In the genomic region with DNA sequence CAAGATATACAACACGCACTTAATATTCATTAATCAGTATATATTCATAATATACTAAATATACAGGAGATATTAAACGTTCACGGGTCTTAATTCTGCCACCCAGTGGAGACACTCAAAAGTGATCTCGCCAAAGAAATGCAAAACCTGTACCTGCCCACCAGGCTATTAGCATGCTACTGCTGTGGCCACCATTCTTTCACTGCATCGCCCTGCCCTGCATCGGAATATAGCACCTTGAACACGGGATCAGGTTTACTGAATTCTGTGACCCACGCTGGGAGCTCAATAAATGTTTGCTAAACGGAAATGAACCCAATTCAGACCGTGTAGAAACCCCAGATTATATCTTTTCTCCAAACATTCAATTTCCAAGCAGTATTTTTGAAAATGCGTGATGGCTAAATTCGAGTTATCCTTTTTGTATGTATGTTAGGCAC, we compare ENCODE assay signal across 8 cellular contexts. TPM values are rescaled to one million over a fixed set of nuclear protein-coding genes. Genes with fewer than 3 reads are reported as not detected.
DNase-seq lines count a peak whose midpoint lies in the region; ATAC-seq and TF ChIP-seq lines count a peak whose summit lies in the region.

No MANE protein-coding gene starts in this region.

- peak; percentile 17 for DNase-seq in AG08395 (ENCODE audit: low spot score)
- peak; percentile 38 for DNase-seq in NCI-H2171 treated with DMSO at 0.1 percent for 48 hours (lab: John Stamatoyannopoulos, UW)
- DNase-seq in activated CD4-positive, alpha-beta T cell treated with anti-CD3 and anti-CD28 coated beads for 4 hours = peak; percentile 42 to 51
- DNase-seq in dermis blood vessel endothelial cell = peak; percentile 81
- DNase-seq in lower leg skin (ENCODE audit: low spot score in 2 of 2) = peak in 1 of 2 donors; percentile 57
- peak; percentile 42 for DNase-seq in stimulated activated naive CD8-positive, alpha-beta T cell treated with anti-CD3 and anti-CD28 coated beads, Interleukin-15, Interleukin-2, amounts not matched to agents 100 U/mL and 50 U/mL, for 24 hours

- H3K4me3 ChIP-seq in lower leg skin (ENCODE audit: low read depth, poor library complexity, severe bottlenecking) = peak overlapping the region; percentile 52

- WGBS in lower leg skin, 2 donors = 0 to 2% methylated on average over 12 of the region's 12 CpGs

- intact Hi-C loops in lower leg skin (cut with DNase I; ENCODE audit: low total_unique reads) = loop anchor here (10.0 kb wide), 1 partner anchor 425 kb away; no protein-coding TSS in a partner anchor

- no peak for TF ChIP-seq CTCF in lower leg skin (IDR thresholded peaks at IDR 0.05)

- ATAC-seq in GM18508 (IDR thresholded peaks at IDR 0.05; ENCODE audit: insufficient read depth, unreplicated experiment) (peak; percentile 36), HG03025 (IDR thresholded peaks at IDR 0.05; ENCODE audit: low FRiP score, unreplicated experiment) (peak; percentile 50)
- peak; percentile 28 for ATAC-seq in stimulated activated naive CD8-positive, alpha-beta T cell treated with anti-CD3 and anti-CD28 coated beads, Interleukin-15, Interleukin-2, amounts not matched to agents 100 U/mL and 50 U/mL, for 24 hours

- TF ChIP-seq POLR2A in lower leg skin (IDR thresholded peaks at IDR 0.05) = no peak

RNA-seq across cellular contexts. Expression of gene CLCN3, which starts 0.8 kb away (rescaled TPM):
- total RNA-seq in dermis blood vessel endothelial cell (91.6 and 130 TPM in 2 replicates), lower leg skin (10 to 100 TPM; 32.8 to 75.4 (median 57.8) TPM)

RNA-seq across cellular contexts. Expression of gene NEK1, which starts 7.2 kb away (rescaled TPM):
- total RNA-seq in dermis blood vessel endothelial cell (7.8 and 13.4 TPM in 2 replicates), lower leg skin (1 to 10 TPM; 4.8 to 6.9 (median 5.5) TPM)
